Comparison of ENCODE assay signal across 15 cellular contexts in the genomic region with DNA sequence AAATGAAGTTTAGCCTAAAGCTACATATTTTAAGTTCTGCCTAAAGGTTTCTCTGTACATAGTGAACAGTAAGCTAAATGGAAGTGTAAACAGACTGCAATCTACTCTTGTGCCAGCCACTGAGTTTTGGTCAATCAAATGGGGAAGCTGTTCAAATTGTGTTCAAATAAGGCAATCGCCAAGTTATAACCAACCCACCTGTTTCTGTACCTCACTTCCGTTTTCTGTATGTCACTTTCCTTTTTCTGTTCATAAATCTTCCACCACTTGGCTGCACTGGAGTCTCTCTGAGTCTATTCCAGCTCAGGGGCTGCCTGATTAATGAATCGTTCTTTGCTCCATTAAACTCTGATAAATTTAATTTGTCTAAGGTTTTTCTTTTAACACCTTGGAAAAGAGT. TPM values are rescaled to one million over a fixed set of nuclear protein-coding genes. Genes with fewer than 3 reads are reported as not detected.
DNase-seq lines count a peak whose midpoint lies in the region; ATAC-seq and TF ChIP-seq lines count a peak whose summit lies in the region.
"Had no signal": no experiment of that assay in that cellular context is flagged by ENCODE, and none has a peak within 500 bp of the region (broad histone marks: within the 10 kb centered on the region; RNA-seq: fewer than 3 reads in every experiment).

No MANE protein-coding gene starts in this region.

- TF ChIP-seq CTCF in mucosa of descending colon (IDR thresholded peaks at IDR 0.05), result no peak

- H3K36me3 ChIP-seq in mucosa of descending colon (ENCODE audit: low read depth), result no peaks in the 10 kb centered on the region
- H3K36me3 ChIP-seq: gastrocnemius medialis, neural progenitor cell, tibial nerve had no signal

- peak; percentile 39 for TF ChIP-seq POLR2A in GM18505 (IDR thresholded peaks at IDR 0.05; ENCODE audit: borderline replicate concordance, extremely low read depth, insufficient read depth, insufficient read length)

- ATAC-seq in GM18505 (IDR thresholded peaks at IDR 0.05; ENCODE audit: unreplicated experiment) (no peak), mucosa of descending colon (peak; percentile 34), HG02981 (IDR thresholded peaks at IDR 0.05; ENCODE audit: unreplicated experiment) (no peak)
- ATAC-seq: gastrocnemius medialis, right cardiac atrium had no signal

- peak; percentile 9 for DNase-seq in Jurkat, Clone E6-1 (ENCODE audit: low read depth, low spot score)
- DNase-seq in RPMI8226 (peak; percentile 61), mucosa of descending colon (no peak), NCI-H1092 treated with DMSO at 0.1 percent for 48 hours (lab: John Stamatoyannopoulos, UW) (no peak), NCI-H2107 (lab: John Stamatoyannopoulos, UW) (no peak)
- DNase-seq: C1 segment of cervical spinal cord; DND-41; gastrocnemius medialis; immature natural killer cell; right cardiac atrium; stimulated activated CD4-positive, alpha-beta T cell treated with anti-CD3 and anti-CD28 coated beads, Interleukin-1b, Interleukin-23, amount 100 ng/mL, for 48 hours had no signal

- intact Hi-C loops in mucosa of descending colon (cut with DNase I, micrococcal nuclease), result no loop called here

- no peaks in the 10 kb centered on the region for H3K4me1 ChIP-seq in mucosa of descending colon (ENCODE audit: low read depth)
- H3K4me1 ChIP-seq: neural progenitor cell, tibial nerve had no signal

- H3K9me3 ChIP-seq in mucosa of descending colon, result no peaks in the 10 kb centered on the region
- H3K9me3 ChIP-seq: gastrocnemius medialis, tibial nerve had no signal

- no peak overlapping the region for H3K4me3 ChIP-seq in Jurkat, Clone E6-1 (ENCODE audit: low read length)
- no peak overlapping the region for H3K4me3 ChIP-seq in mucosa of descending colon
- H3K4me3 ChIP-seq: gastrocnemius medialis, neural progenitor cell, tibial nerve had no signal

RNA-seq across cellular contexts. Expression of a gene that starts 10.8 kb away (rescaled TPM):
- polyA plus RNA-seq in Jurkat, Clone E6-1 (2012; ENCODE audit: insufficient read depth, insufficient read length), result not detected
- total RNA-seq in mucosa of descending colon, result 10 to 100 TPM in 2 of 3 donors, 1 to 10 TPM in 1; 9.1 to 12.7 (median 11.3) TPM

Comparison
In these comparisons a context has a peak if more than half of its experiments do, and no peak if none do; other contexts are left out.
1. DNase-seq: peak in Jurkat, Clone E6-1 (single experiment) and RPMI8226 (single experiment); none in mucosa of descending colon (0 of 3), NCI-H1092 treated with DMSO at 0.1 percent for 48 hours (single experiment) and NCI-H2107 (single experiment).